ENCODE assay signal across 1 cellular context in the genomic region with DNA sequence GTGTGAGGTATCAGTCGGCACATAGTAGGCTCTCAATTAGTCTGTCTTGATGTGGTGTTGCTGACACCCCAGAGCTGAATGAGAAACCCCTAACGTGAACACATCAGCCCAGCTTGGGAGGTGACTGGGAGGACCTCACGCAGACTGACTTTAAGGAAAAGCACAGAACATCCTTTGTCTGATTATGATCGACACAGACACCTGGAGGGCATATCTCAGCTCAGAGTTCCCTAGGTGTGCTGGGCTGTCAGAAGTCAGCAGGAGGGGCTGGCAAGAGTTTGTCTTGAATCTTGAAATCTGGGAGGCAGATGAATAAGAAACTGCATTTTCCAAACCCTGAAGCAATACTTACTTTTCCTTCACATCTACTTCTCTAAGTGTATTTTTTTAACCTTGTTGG.
TF ChIP-seq lines count a peak whose summit lies in the region.

No MANE protein-coding gene starts in this region.

TF ChIP-seq in GM23338, 12 proteins besides CTCF, POLR2A, EP300 and RAD21 (continued from another document):
- TF ChIP-seq, protein P1, sequence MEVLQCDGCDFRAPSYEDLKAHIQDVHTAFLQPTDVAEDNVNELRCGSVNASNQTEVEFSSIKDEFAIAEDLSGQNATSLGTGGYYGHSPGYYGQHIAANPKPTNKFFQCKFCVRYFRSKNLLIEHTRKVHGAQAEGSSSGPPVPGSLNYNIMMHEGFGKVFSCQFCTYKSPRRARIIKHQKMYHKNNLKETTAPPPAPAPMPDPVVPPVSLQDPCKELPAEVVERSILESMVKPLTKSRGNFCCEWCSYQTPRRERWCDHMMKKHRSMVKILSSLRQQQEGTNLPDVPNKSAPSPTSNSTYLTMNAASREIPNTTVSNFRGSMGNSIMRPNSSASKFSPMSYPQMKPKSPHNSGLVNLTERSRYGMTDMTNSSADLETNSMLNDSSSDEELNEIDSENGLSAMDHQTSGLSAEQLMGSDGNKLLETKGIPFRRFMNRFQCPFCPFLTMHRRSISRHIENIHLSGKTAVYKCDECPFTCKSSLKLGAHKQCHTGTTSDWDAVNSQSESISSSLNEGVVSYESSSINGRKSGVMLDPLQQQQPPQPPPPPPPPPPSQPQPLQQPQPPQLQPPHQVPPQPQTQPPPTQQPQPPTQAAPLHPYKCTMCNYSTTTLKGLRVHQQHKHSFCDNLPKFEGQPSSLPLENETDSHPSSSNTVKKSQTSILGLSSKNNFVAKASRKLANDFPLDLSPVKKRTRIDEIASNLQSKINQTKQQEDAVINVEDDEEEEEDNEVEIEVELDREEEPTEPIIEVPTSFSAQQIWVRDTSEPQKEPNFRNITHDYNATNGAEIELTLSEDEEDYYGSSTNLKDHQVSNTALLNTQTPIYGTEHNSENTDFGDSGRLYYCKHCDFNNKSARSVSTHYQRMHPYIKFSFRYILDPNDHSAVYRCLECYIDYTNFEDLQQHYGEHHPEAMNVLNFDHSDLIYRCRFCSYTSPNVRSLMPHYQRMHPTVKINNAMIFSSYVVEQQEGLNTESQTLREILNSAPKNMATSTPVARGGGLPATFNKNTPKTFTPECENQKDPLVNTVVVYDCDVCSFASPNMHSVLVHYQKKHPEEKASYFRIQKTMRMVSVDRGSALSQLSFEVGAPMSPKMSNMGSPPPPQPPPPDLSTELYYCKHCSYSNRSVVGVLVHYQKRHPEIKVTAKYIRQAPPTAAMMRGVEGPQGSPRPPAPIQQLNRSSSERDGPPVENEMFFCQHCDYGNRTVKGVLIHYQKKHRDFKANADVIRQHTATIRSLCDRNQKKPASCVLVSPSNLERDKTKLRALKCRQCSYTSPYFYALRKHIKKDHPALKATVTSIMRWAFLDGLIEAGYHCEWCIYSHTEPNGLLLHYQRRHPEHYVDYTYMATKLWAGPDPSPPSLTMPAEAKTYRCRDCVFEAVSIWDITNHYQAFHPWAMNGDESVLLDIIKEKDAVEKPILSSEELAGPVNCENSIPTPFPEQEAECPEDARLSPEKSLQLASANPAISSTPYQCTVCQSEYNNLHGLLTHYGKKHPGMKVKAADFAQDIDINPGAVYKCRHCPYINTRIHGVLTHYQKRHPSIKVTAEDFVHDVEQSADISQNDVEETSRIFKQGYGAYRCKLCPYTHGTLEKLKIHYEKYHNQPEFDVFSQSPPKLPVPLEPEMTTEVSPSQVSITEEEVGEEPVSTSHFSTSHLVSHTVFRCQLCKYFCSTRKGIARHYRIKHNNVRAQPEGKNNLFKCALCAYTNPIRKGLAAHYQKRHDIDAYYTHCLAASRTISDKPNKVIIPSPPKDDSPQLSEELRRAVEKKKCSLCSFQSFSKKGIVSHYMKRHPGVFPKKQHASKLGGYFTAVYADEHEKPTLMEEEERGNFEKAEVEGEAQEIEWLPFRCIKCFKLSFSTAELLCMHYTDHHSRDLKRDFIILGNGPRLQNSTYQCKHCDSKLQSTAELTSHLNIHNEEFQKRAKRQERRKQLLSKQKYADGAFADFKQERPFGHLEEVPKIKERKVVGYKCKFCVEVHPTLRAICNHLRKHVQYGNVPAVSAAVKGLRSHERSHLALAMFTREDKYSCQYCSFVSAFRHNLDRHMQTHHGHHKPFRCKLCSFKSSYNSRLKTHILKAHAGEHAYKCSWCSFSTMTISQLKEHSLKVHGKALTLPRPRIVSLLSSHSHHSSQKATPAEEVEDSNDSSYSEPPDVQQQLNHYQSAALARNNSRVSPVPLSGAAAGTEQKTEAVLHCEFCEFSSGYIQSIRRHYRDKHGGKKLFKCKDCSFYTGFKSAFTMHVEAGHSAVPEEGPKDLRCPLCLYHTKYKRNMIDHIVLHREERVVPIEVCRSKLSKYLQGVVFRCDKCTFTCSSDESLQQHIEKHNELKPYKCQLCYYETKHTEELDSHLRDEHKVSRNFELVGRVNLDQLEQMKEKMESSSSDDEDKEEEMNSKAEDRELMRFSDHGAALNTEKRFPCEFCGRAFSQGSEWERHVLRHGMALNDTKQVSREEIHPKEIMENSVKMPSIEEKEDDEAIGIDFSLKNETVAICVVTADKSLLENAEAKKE (CRISPR knock-in tag; IDR thresholded peaks at IDR 0.05): no peak
- TF ChIP-seq, protein P2, sequence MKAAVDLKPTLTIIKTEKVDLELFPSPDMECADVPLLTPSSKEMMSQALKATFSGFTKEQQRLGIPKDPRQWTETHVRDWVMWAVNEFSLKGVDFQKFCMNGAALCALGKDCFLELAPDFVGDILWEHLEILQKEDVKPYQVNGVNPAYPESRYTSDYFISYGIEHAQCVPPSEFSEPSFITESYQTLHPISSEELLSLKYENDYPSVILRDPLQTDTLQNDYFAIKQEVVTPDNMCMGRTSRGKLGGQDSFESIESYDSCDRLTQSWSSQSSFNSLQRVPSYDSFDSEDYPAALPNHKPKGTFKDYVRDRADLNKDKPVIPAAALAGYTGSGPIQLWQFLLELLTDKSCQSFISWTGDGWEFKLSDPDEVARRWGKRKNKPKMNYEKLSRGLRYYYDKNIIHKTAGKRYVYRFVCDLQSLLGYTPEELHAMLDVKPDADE (IDR thresholded peaks at IDR 0.05): no peak
- TF ChIP-seq CREB1 (CRISPR knock-in tag; IDR thresholded peaks at IDR 0.05; ENCODE audit: low read depth): no peak
